ENCODE assay signal across 8 cellular contexts in genomic region chr13:32650705-32651311, GRCh38.
DNase-seq lines count a peak whose midpoint lies in the region; ATAC-seq, FAIRE-seq and TF ChIP-seq lines count a peak whose summit lies in the region.

No MANE protein-coding gene starts in this region.

- ATAC-seq in GM19463 (IDR thresholded peaks at IDR 0.05; ENCODE audit: unreplicated experiment) (peak; percentile 83), left cardiac atrium (peak; percentile 59 to 68), gastrocnemius medialis (peak in 1 of 2 donors; percentile 75)

- H3K27ac ChIP-seq in gastrocnemius medialis = no peak overlapping the region

- H3K4me3 ChIP-seq in gastrocnemius medialis = no peak overlapping the region

- DNase-seq in D341Med (ENCODE audit: low spot score) (peak; percentile 56), HTR-8/SVneo (ENCODE audit: insufficient read length, low spot score) (peak; percentile 26), SHP77 treated with DMSO at 0.1 percent for 48 hours (lab: John Stamatoyannopoulos, UW) (peak; percentile 27), left cardiac atrium (peak; percentile 44), gastrocnemius medialis (peak in 1 of 2 donors; percentile 42), 8988T (no peak)
- peak; percentile 60 for DNase-seq in activated naive CD4-positive, alpha-beta T cell treated with Interleukin-2 at 50 U/mL for 16 hours

- H3K4me1 ChIP-seq in gastrocnemius medialis = peaks cover 9% of the 10 kb centered on the region in 2 donors

- FAIRE-seq in HTR-8/SVneo (lab: Jason Lieb, UNC) = no peak

- H3K36me3 ChIP-seq in gastrocnemius medialis = no peaks in the 10 kb centered on the region

- in situ Hi-C loops in gastrocnemius medialis (cut with MboI; ENCODE audit: low sequenced_read_pairs in 4 of 4) = no loop called here

- peak; percentile 32 to 74 (median 43) for TF ChIP-seq CTCF in gastrocnemius medialis (IDR thresholded peaks at IDR 0.05 in 4 of 5, conservative IDR thresholded peaks at IDR 0.05 in 1 of 5)

- no peaks in the 10 kb centered on the region for H3K9me3 ChIP-seq in gastrocnemius medialis

- intact Hi-C loops in left cardiac atrium (cut with DNase I) = no loop called here
- intact Hi-C loops in gastrocnemius medialis (cut with DNase I; ENCODE audit: low total_unique reads) = loop anchor here (1.0 kb wide), 1 partner anchor 65 kb away; the partner anchor contains the start of gene PDS5B

- TF ChIP-seq POLR2A in gastrocnemius medialis (IDR thresholded peaks at IDR 0.05) = no peak

- H3K27me3 ChIP-seq in gastrocnemius medialis = no peaks in the 10 kb centered on the region
